In the genomic region with DNA sequence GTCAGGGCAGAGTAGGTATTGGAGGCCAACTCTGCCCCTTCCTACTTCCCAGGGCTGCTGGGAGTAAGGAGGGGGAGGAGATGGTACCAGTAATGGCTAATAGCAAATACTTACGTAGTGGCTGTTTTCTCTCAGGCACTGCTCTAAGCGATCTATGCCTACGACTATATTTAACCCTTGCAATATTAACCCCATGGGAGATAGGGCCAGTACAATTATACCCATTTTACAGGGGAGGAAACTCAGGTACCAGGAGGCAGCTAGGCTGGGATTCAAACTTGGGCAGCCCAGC, we compare ENCODE assay signal across 13 cellular contexts.
"Had no signal": no experiment of that assay in that cellular context is flagged by ENCODE, and none has a peak within 500 bp of the region (broad histone marks: within the 10 kb centered on the region; RNA-seq: fewer than 3 reads in every experiment).

No MANE protein-coding gene starts in this region.

- H3K9me3 Mint-ChIP-seq: activated B cell treated with CpG ODN at 0.5 μM for 24 hours; activated CD8-positive, alpha-beta T cell treated with anti-CD3 and anti-CD28 coated beads for 36 hours; activated T-helper 17 cell treated with anti-CD3 and anti-CD28 coated beads, Interleukin-2, amount 50 U/mL, for 72 hours; endodermal cell; naive thymus-derived CD4-positive, alpha-beta T cell; stimulated activated naive B cell treated with anti-CD40 and anti-IgM and Interleukin-4, amounts not matched to agents 10 μg/mL and 1 μg/mL and 100 μg/mL, for 72 hours had no signal

- H3K36me3 ChIP-seq: brain microvascular endothelial cell, thyroid gland had no signal

- H3K36me3 Mint-ChIP-seq: naive thymus-derived CD4-positive, alpha-beta T cell had no signal

- H3K27me3 Mint-ChIP-seq: activated B cell treated with CpG ODN at 0.5 μM for 24 hours; activated CD8-positive, alpha-beta T cell treated with anti-CD3 and anti-CD28 coated beads for 36 hours; activated T-helper 17 cell treated with anti-CD3 and anti-CD28 coated beads, Interleukin-2, amount 50 U/mL, for 72 hours; naive thymus-derived CD4-positive, alpha-beta T cell; stimulated activated naive B cell treated with anti-CD40 and anti-IgM and Interleukin-4, amounts not matched to agents 10 μg/mL and 1 μg/mL and 100 μg/mL, for 72 hours had no signal

- H3K4me1 Mint-ChIP-seq: activated T-helper 17 cell treated with anti-CD3 and anti-CD28 coated beads, Interleukin-2, amount 50 U/mL, for 72 hours; endodermal cell had no signal

- H3K9me3 ChIP-seq: mucosa of descending colon, thyroid gland had no signal

- H3K27ac Mint-ChIP-seq: activated B cell treated with CpG ODN at 0.5 μM for 24 hours; activated T-helper 17 cell treated with anti-CD3 and anti-CD28 coated beads, Interleukin-2, amount 50 U/mL, for 72 hours; endodermal cell; naive thymus-derived CD4-positive, alpha-beta T cell; stimulated activated naive B cell treated with anti-CD40 and anti-IgM and Interleukin-4, amounts not matched to agents 10 μg/mL and 1 μg/mL and 100 μg/mL, for 72 hours had no signal

- FAIRE-seq: colon had no signal

- H2AFZ ChIP-seq: hepatocyte had no signal

- H3K79me2 ChIP-seq: hepatocyte had no signal

- H3K27ac ChIP-seq: brain microvascular endothelial cell, epithelial cell of prostate, hepatocyte, thyroid gland had no signal

- H3K4me2 ChIP-seq: hepatocyte had no signal

- H3K4me3 Mint-ChIP-seq: activated B cell treated with CpG ODN at 0.5 μM for 24 hours; activated CD8-positive, alpha-beta T cell treated with anti-CD3 and anti-CD28 coated beads for 36 hours; activated T-helper 17 cell treated with anti-CD3 and anti-CD28 coated beads, Interleukin-2, amount 50 U/mL, for 72 hours; endodermal cell; naive thymus-derived CD4-positive, alpha-beta T cell had no signal

- H3K27me3 ChIP-seq: brain microvascular endothelial cell, dorsolateral prefrontal cortex, hepatocyte, thyroid gland had no signal

- H3K4me3 ChIP-seq: dorsolateral prefrontal cortex, hepatocyte, mucosa of descending colon, thyroid gland had no signal
